In genomic region chr17:76772842-76773521, GRCh38 we compare ENCODE assay signal across 8 cellular contexts. TPM values are rescaled to one million over a fixed set of nuclear protein-coding genes. Genes with fewer than 3 reads are reported as not detected.
DNase-seq lines count a peak whose midpoint lies in the region; ATAC-seq and TF ChIP-seq lines count a peak whose summit lies in the region.

No MANE protein-coding gene starts in this region.

- no peak for ATAC-seq in left colon

- peak overlapping the region; percentile 90 for H3K27ac ChIP-seq in mesodermal cell (ENCODE audit: low read depth, low read length, severe bottlenecking)
- peak overlapping the region in 1 of 2 donors; percentile 28 for H3K27ac ChIP-seq in ascending aorta

- DNase-seq in HT1080 (ENCODE audit: low read depth) (peak; percentile 92), T-helper 2 cell (peak; percentile 12 to 81 (median 54)), astrocyte of the hippocampus (ENCODE audit: low read depth, low spot score) (peak; percentile 76), NCI-H187 treated with DMSO at 0.1 percent for 48 hours (lab: John Stamatoyannopoulos, UW) (no peak), ascending aorta (ENCODE audit: low spot score in 2 of 2) (no peak), medulla oblongata (ENCODE audit: extremely low spot score) (no peak), left colon (no peak)

- no peaks in the 10 kb centered on the region for H3K9me3 ChIP-seq in mesodermal cell (ENCODE audit: control insufficient read depth, low read length)
- no peaks in the 10 kb centered on the region for H3K9me3 ChIP-seq in ascending aorta

- H3K27me3 ChIP-seq in ascending aorta = no peaks in the 10 kb centered on the region

- intact Hi-C loops in ascending aorta (cut with DNase I) = no loop called here
- intact Hi-C loops in left colon (cut with DNase I, micrococcal nuclease) = no loop called here

- WGBS in mesodermal cell (ENCODE audit: insufficient coverage in 2 of 2), 2 experiments = 91 to 98% methylated on average over 4 to 5 of the region's 6 CpGs

- no peak for TF ChIP-seq CTCF in ascending aorta (IDR thresholded peaks at IDR 0.05)

- H3K4me1 ChIP-seq in mesodermal cell (ENCODE audit: control insufficient read depth, insufficient read depth, low read length, poor library complexity, severe bottlenecking) (peaks cover 10% of the 10 kb centered on the region), ascending aorta (no peaks in the 10 kb centered on the region)

- no peak overlapping the region for H3K4me3 ChIP-seq in mesodermal cell (ENCODE audit: extremely low read depth, insufficient read depth, low read length, poor library complexity, severe bottlenecking)
- H3K4me3 ChIP-seq in ascending aorta = no peak overlapping the region

- H3K36me3 ChIP-seq in mesodermal cell (ENCODE audit: control insufficient read depth, insufficient read depth, low read length) (peaks cover 58% of the 10 kb centered on the region), ascending aorta (peaks cover 62 to 72% of the 10 kb centered on the region in 2 donors)

RNA-seq across cellular contexts. Expression of gene MFSD11, which starts 35.1 kb away (rescaled TPM):
- 14.6 and 20.0 TPM in 2 replicates for total RNA-seq in HT1080 (2014; rRNA removed; shearing (Covaris generic))
- 14.0 and 16.4 TPM in 2 replicates for polyA plus RNA-seq in HT1080 (2015; cell fraction: cytosol; rRNA removed)
- 35.3 and 39.8 TPM in 2 replicates for polyA plus RNA-seq in HT1080 (2015; cell fraction: nucleus; rRNA removed)
- polyA plus RNA-seq in mesodermal cell (2013, experiment 1 of 2) = 21.6 TPM
- 25.1 TPM for polyA plus RNA-seq in mesodermal cell (2013, experiment 2 of 2)
- total RNA-seq in ascending aorta = 13.4 TPM
- 10 to 100 TPM; 39.1 to 43.0 TPM for total RNA-seq in left colon

RNA-seq across cellular contexts. Expression of gene SRSF2, which starts 35.9 kb away (rescaled TPM):
- 971 and 1,300 TPM in 2 replicates for total RNA-seq in HT1080 (2014; rRNA removed; shearing (Covaris generic))
- 349 and 370 TPM in 2 replicates for polyA plus RNA-seq in HT1080 (2015; cell fraction: cytosol; rRNA removed)
- 738 and 763 TPM in 2 replicates for polyA plus RNA-seq in HT1080 (2015; cell fraction: nucleus; rRNA removed)
- polyA plus RNA-seq in mesodermal cell (2013, experiment 1 of 2) = 140 TPM
- 142 TPM for polyA plus RNA-seq in mesodermal cell (2013, experiment 2 of 2)
- total RNA-seq in ascending aorta = 429 TPM
- 100 to 1,000 TPM; 138 to 156 TPM for total RNA-seq in left colon

RNA-seq across cellular contexts. Expression of gene METTL23, which starts 46.3 kb away (rescaled TPM):
- 43.8 and 45.0 TPM in 2 replicates for total RNA-seq in HT1080 (2014; rRNA removed; shearing (Covaris generic))
- polyA plus RNA-seq in HT1080 (2015; cell fraction: cytosol; rRNA removed) = 63.6 and 69.4 TPM in 2 replicates
- polyA plus RNA-seq in HT1080 (2015; cell fraction: nucleus; rRNA removed) = 68.9 and 71.6 TPM in 2 replicates
- 33.0 TPM for polyA plus RNA-seq in mesodermal cell (2013, experiment 1 of 2)
- polyA plus RNA-seq in mesodermal cell (2013, experiment 2 of 2) = 28.1 TPM
- total RNA-seq in ascending aorta (31.2 TPM), left colon (10 to 100 TPM; 23.4 to 25.0 TPM)

RNA-seq across cellular contexts. Expression of gene JMJD6, which starts 46.6 kb away (rescaled TPM):
- total RNA-seq in HT1080 (2014; rRNA removed; shearing (Covaris generic)) = 27.9 and 30.8 TPM in 2 replicates
- polyA plus RNA-seq in HT1080 (2015; cell fraction: cytosol; rRNA removed) = 25.0 and 25.6 TPM in 2 replicates
- 29.5 and 31.5 TPM in 2 replicates for polyA plus RNA-seq in HT1080 (2015; cell fraction: nucleus; rRNA removed)
- 26.7 TPM for polyA plus RNA-seq in mesodermal cell (2013, experiment 1 of 2)
- polyA plus RNA-seq in mesodermal cell (2013, experiment 2 of 2) = 19.3 TPM
- total RNA-seq in ascending aorta (29.4 TPM), left colon (10 to 100 TPM; 27.2 to 31.3 TPM)

Comparison
In these comparisons a context has a peak if more than half of its experiments do, and no peak if none do; other contexts are left out.
1. DNase-seq: peak in HT1080 (single experiment), T-helper 2 cell (5 of 5) and astrocyte of the hippocampus (single experiment); none in NCI-H187 treated with DMSO at 0.1 percent for 48 hours (single experiment), ascending aorta (0 of 2), medulla oblongata (single experiment) and left colon (0 of 2).